Comparison of ENCODE assay signal across 15 cellular contexts in the genomic region with DNA sequence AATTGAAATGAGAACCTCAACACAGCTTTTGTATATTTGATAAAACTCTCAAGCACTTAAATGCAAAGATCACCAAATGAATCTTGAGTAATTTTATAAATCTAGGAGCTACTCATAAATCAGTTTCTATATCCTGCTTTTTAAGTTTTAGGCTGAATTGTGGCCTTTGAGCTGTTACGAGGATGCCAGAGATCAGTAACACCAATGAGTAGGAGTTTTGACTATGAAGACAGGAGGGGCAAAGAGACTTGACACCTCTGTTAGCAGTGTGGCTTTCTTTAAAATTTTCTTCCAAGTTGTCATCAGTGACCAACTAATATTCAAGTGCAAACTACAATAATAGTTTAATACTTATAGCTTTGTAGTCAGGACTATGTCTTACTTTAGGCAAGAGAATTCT.
"Had no signal": no experiment of that assay in that cellular context is flagged by ENCODE, and none has a peak within 500 bp of the region (broad histone marks: within the 10 kb centered on the region; RNA-seq: fewer than 3 reads in every experiment).

No MANE protein-coding gene starts in this region.

- DNase-seq: activated CD4-positive, alpha-beta T cell treated with anti-CD3 and anti-CD28 coated beads, Interleukin-2, amount 50 U/mL, for 48 hours; activated CD4-positive, CD25-positive, alpha-beta regulatory T cell treated with anti-CD3 and anti-CD28 coated beads, Interleukin-2, amount 50 U/mL, for 72 hours; activated naive CD4-positive, alpha-beta T cell; endodermal cell; heart right ventricle; left cardiac atrium; naive B cell; SK-N-SH; T-cell; T-helper 9 cell; trophoblast cell had no signal

- H3K27ac ChIP-seq: gastroesophageal sphincter, heart right ventricle, neutrophil had no signal

- H3K9me3 ChIP-seq: gastroesophageal sphincter, heart right ventricle, neutrophil, SK-N-SH had no signal

- H3K27me3 ChIP-seq: gastroesophageal sphincter, heart right ventricle, neutrophil had no signal

- H3K4me1 Mint-ChIP-seq: endodermal cell had no signal

- H3K36me3 Mint-ChIP-seq: naive B cell had no signal

- ATAC-seq: gastroesophageal sphincter; heart right ventricle; left cardiac atrium; stimulated activated memory B cell treated with anti-CD40 and anti-IgM and Interleukin-4, amounts not matched to agents 10 μg/mL and 1 μg/mL and 100 μg/mL, for 72 hours; T-cell had no signal

- H3K27ac Mint-ChIP-seq: activated T-helper 1 cell treated with anti-CD3 and anti-CD28 coated beads, Interleukin-12 subunit alpha, Interleukin-12 subunit beta, Interleukin-2, Interleukin-4 antibody, amounts not matched to agents 30 ng/mL and 10 ng/mL and 1 ng/mL, durations not matched to agents 14 hours and 24 hours and 36 hours; endodermal cell; stimulated activated memory B cell treated with anti-CD40 and anti-IgM and Interleukin-4, amounts not matched to agents 10 μg/mL and 1 μg/mL and 100 μg/mL, for 72 hours had no signal

- H3K4me3 ChIP-seq: gastroesophageal sphincter, heart right ventricle had no signal

- H3K9me3 Mint-ChIP-seq: activated T-helper 1 cell treated with anti-CD3 and anti-CD28 coated beads, Interleukin-12 subunit alpha, Interleukin-12 subunit beta, Interleukin-2, Interleukin-4 antibody, amounts not matched to agents 30 ng/mL and 10 ng/mL and 1 ng/mL, durations not matched to agents 14 hours and 24 hours and 36 hours; naive B cell; stimulated activated memory B cell treated with anti-CD40 and anti-IgM and Interleukin-4, amounts not matched to agents 10 μg/mL and 1 μg/mL and 100 μg/mL, for 72 hours; T-cell had no signal

- H3K4me3 Mint-ChIP-seq: activated T-helper 1 cell treated with anti-CD3 and anti-CD28 coated beads, Interleukin-12 subunit alpha, Interleukin-12 subunit beta, Interleukin-2, Interleukin-4 antibody, amounts not matched to agents 30 ng/mL and 10 ng/mL and 1 ng/mL, durations not matched to agents 14 hours and 24 hours and 36 hours; endodermal cell; naive B cell; stimulated activated memory B cell treated with anti-CD40 and anti-IgM and Interleukin-4, amounts not matched to agents 10 μg/mL and 1 μg/mL and 100 μg/mL, for 72 hours; T-cell had no signal

- H3K27me3 Mint-ChIP-seq: naive B cell; stimulated activated memory B cell treated with anti-CD40 and anti-IgM and Interleukin-4, amounts not matched to agents 10 μg/mL and 1 μg/mL and 100 μg/mL, for 72 hours; T-cell had no signal
